2 cellular contexts compared by ENCODE assay signal in genomic region chr17:19022747-19023146, GRCh38.
TF ChIP-seq lines count a peak whose summit lies in the region.

No MANE protein-coding gene starts in this region.

TF ChIP-seq in SK-N-SH, 30 proteins besides CTCF, POLR2A, EP300 and RAD21 (continued from another document):
- TF ChIP-seq USF2 (IDR thresholded peaks at IDR 0.05; ENCODE audit: borderline replicate concordance, low read depth, low read length), result no peak

TF ChIP-seq in SK-N-SH treated with all-trans-retinoic acid at 6 μM for 48 hours, 23 proteins besides CTCF, POLR2A, EP300 and RAD21:
- TF ChIP-seq TSHZ2 (CRISPR knock-in tag; IDR thresholded peaks at IDR 0.05) (no peak), ZFP3 (CRISPR knock-in tag; IDR thresholded peaks at IDR 0.05) (no peak), RARB (CRISPR knock-in tag; IDR thresholded peaks at IDR 0.05) (no peak), GLIS3 (CRISPR knock-in tag; IDR thresholded peaks at IDR 0.05) (no peak), BACH2 (CRISPR knock-in tag; IDR thresholded peaks at IDR 0.05; ENCODE audit: borderline replicate concordance) (no peak), CREB5 (CRISPR knock-in tag; IDR thresholded peaks at IDR 0.05; ENCODE audit: low read depth) (no peak), TCF4 (CRISPR knock-in tag; IDR thresholded peaks at IDR 0.05; ENCODE audit: borderline replicate concordance) (no peak), TOX (CRISPR knock-in tag; IDR thresholded peaks at IDR 0.05; ENCODE audit: borderline replicate concordance) (no peak), OSR1 (CRISPR knock-in tag; IDR thresholded peaks at IDR 0.05) (no peak)
TF ChIP-seq in SK-N-SH treated with all-trans-retinoic acid at 6 μM for 48 hours: peak in this region for 0.
